8 cellular contexts compared by ENCODE assay signal in genomic region chr14:35404496-35405303, GRCh38. TPM values are rescaled to one million over a fixed set of nuclear protein-coding genes. Genes with fewer than 3 reads are reported as not detected.
DNase-seq lines count a peak whose midpoint lies in the region; ATAC-seq and TF ChIP-seq lines count a peak whose summit lies in the region.

Gene NFKBIA (minus strand): TSS chr14:35404749. CDS start chr14:35404644, 105 bp downstream.

- intact Hi-C loops in sciatic nerve (cut with DNase I) = loop anchor here (5.0 kb wide), 1 partner anchor 67 kb away; no protein-coding TSS in a partner anchor

- in situ Hi-C loops in astrocyte of the cerebellum (cut with HindIII; ENCODE audit: low sequenced_read_pairs) = loop anchor here (25.0 kb wide), 1 partner anchor 167 kb away; no protein-coding TSS in a partner anchor

- peak; percentile 25 for TF ChIP-seq CTCF in astrocyte of the cerebellum (IDR thresholded peaks at IDR 0.05; ENCODE audit: low read depth, low read length, missing control alignments)

- DNase-seq in NCI-H1436 (lab: John Stamatoyannopoulos, UW) = peak; percentile 77
- DNase-seq in NCI-H1436 treated with DMSO at 0.1 percent for 48 hours (lab: John Stamatoyannopoulos, UW) = no peak
- DNase-seq in NCI-H2029 (lab: John Stamatoyannopoulos, UW) = peak; percentile 100
- peak; percentile 93 for DNase-seq in T-helper 9 cell
- DNase-seq in astrocyte of the cerebellum (ENCODE audit: low read depth) = no peak
- DNase-seq in hippocampal formation (lab: John Stamatoyannopoulos, UW) = peak; percentile 88 to 91
- peak; percentile 96 for DNase-seq in sciatic nerve (ENCODE audit: low spot score)

- peak within 1 kb of the TSS; percentile 70 for H3K4me3 ChIP-seq in astrocyte of the cerebellum (ENCODE audit: low read depth, low read length)

- ATAC-seq in HG02973 (IDR thresholded peaks at IDR 0.05; ENCODE audit: unreplicated experiment) (peak; percentile 58), sciatic nerve (peak; percentile 69)

RNA-seq across cellular contexts. Expression of gene NFKBIA, which starts in this region (rescaled TPM):
- total RNA-seq in sciatic nerve = 177 TPM

Comparison
In these comparisons a context has a peak if more than half of its experiments do, and no peak if none do; other contexts are left out.
1. DNase-seq: peak in NCI-H1436 (single experiment), NCI-H2029 (single experiment), T-helper 9 cell (single experiment), hippocampal formation (2 of 2) and sciatic nerve (single experiment); none in NCI-H1436 treated with DMSO at 0.1 percent for 48 hours (single experiment) and astrocyte of the cerebellum (single experiment).